Comparison of ENCODE assay signal across 9 cellular contexts in genomic region chr22:45934659-45935341, GRCh38. TPM values are rescaled to one million over a fixed set of nuclear protein-coding genes. Genes with fewer than 3 reads are reported as not detected.
A peak's percentile ranks its signal among the peaks of the same experiment; 100 is the strongest.
DNase-seq lines count a peak whose midpoint lies in the region; ATAC-seq and TF ChIP-seq lines count a peak whose summit lies in the region.
"Had no signal": no experiment of that assay in that cellular context is flagged by ENCODE, and none has a peak within 500 bp of the region (broad histone marks: within the 10 kb centered on the region; RNA-seq: fewer than 3 reads in every experiment).

No MANE protein-coding gene starts in this region.

- whole genome bisulfite sequencing in mammary epithelial cell (ENCODE audit: low coverage, missing lambda C conversion rate): 1% methylated on average over 18 of the region's 27 CpGs

- TF ChIP-seq CTCF in mammary epithelial cell (conservative IDR thresholded peaks at IDR 0.05 in 1 of 2, IDR thresholded peaks at IDR 0.05 in 1 of 2; ENCODE audit: extremely low read depth in 1 of 2, insufficient read depth in 1 of 2, low read depth in 1 of 2, low read length in 2 of 2) (no peak), nephron progenitor cell (IDR thresholded peaks at IDR 0.05) (no peak)

- peak overlapping the region; percentile 75 for H3K27ac ChIP-seq in mammary epithelial cell (ENCODE audit: insufficient read depth, low read depth, low read length)

- CTCF ChIA-PET in mammary epithelial cell (lab: Charles Lee; ENCODE audit: low non-redundant PET): interaction anchor here (0.6 to 0.9 kb wide), 2 partner anchors 13 to 433 kb away, joined by 3 read pairs; no protein-coding TSS in a partner anchor

- peak; percentile 63 for DNase-seq in COR-L47 (lab: John Stamatoyannopoulos, UW)
- peak; percentile 69 for DNase-seq in LHCN-M2 (ENCODE audit: low read depth)
- peak; percentile 98 for DNase-seq in mammary epithelial cell
- DNase-seq in nephron progenitor cell: no peak
- no peak for DNase-seq in effector memory CD8-positive, alpha-beta T cell
- no peak for DNase-seq in GOT3 (lab: John Stamatoyannopoulos, UW)
- DNase-seq: activated gamma-delta T cell treated with Interleukin-2 at 50 U/mL for 16 hours had no signal

- peaks cover 9% of the 10 kb centered on the region for H3K9me3 Mint-ChIP-seq in nephron progenitor cell
- H3K9me3 Mint-ChIP-seq in effector memory CD8-positive, alpha-beta T cell: no peaks in the 10 kb centered on the region

- dilution Hi-C loops in mammary epithelial cell (cut with HindIII; ENCODE audit: low sequenced_read_pairs): loop anchor here (5.0 kb wide), 1 partner anchor 52 kb away; no protein-coding TSS in a partner anchor

- no peaks in the 10 kb centered on the region for H3K9me3 ChIP-seq in mammary epithelial cell (replicated peaks; ENCODE audit: insufficient read depth, low read length)

- peak overlapping the region in 2 of 3 experiments; percentile 29 to 42 for H3K4me3 ChIP-seq in mammary epithelial cell (replicated peaks in 1 of 3; ENCODE audit: insufficient read depth in 1 of 3, low read depth in 2 of 3, low read length in 3 of 3)

- no peaks in the 10 kb centered on the region for H4K20me1 ChIP-seq in mammary epithelial cell (ENCODE audit: insufficient read depth, low read length)

- intact Hi-C loops in mammary epithelial cell (cut with micrococcal nuclease): loop anchor here (1.0 to 2.0 kb wide), 2 partner anchors 15 to 34 kb away; no protein-coding TSS in a partner anchor

- peaks cover 20% of the 10 kb centered on the region for H3K4me1 ChIP-seq in mammary epithelial cell (ENCODE audit: insufficient read depth, low read length)

- peak overlapping the region; percentile 63 for H3K9ac ChIP-seq in mammary epithelial cell (ENCODE audit: insufficient read depth, low read length)

- no peaks in the 10 kb centered on the region for H3K79me2 ChIP-seq in mammary epithelial cell (ENCODE audit: insufficient read depth, low read length)

- peak overlapping the region; percentile 81 for H2AFZ ChIP-seq in mammary epithelial cell (ENCODE audit: low read depth, low read length)

- in situ Hi-C loops in mammary epithelial cell (cut with MboI; ENCODE audit: low sequenced_read_pairs in 2 of 2): no loop called here

- no peaks in the 10 kb centered on the region for H3K36me3 Mint-ChIP-seq in nephron progenitor cell (ENCODE audit: low read depth)
- H3K36me3 Mint-ChIP-seq in effector memory CD8-positive, alpha-beta T cell (ENCODE audit: insufficient read depth): peaks cover 5% of the 10 kb centered on the region

- peaks cover 11% of the 10 kb centered on the region for H3K4me1 Mint-ChIP-seq in nephron progenitor cell
- no peaks in the 10 kb centered on the region for H3K4me1 Mint-ChIP-seq in effector memory CD8-positive, alpha-beta T cell (ENCODE audit: low read depth in 2 of 2)

- no peaks in the 10 kb centered on the region for H3K36me3 ChIP-seq in mammary epithelial cell (ENCODE audit: insufficient read depth, low read length)

- peak overlapping the region; percentile 82 for H3K27ac Mint-ChIP-seq in nephron progenitor cell
- H3K27ac Mint-ChIP-seq in effector memory CD8-positive, alpha-beta T cell: no peak overlapping the region

- ATAC-seq in GM19395 (IDR thresholded peaks at IDR 0.05; ENCODE audit: unreplicated experiment) (no peak), HG03039 (IDR thresholded peaks at IDR 0.05; ENCODE audit: unreplicated experiment) (no peak)
- ATAC-seq in effector memory CD8-positive, alpha-beta T cell (replicated peaks): no peak

- H3K27me3 Mint-ChIP-seq in nephron progenitor cell (ENCODE audit: low read depth, poor library complexity): peaks cover 38% of the 10 kb centered on the region
- H3K27me3 Mint-ChIP-seq in effector memory CD8-positive, alpha-beta T cell: peaks cover 31 to 64% of the 10 kb centered on the region in 2 donors

- no peaks in the 10 kb centered on the region for H3K27me3 ChIP-seq in mammary epithelial cell (ENCODE audit: insufficient read depth, low read length)

- no peak overlapping the region for H3K4me3 Mint-ChIP-seq in nephron progenitor cell
- no peak overlapping the region for H3K4me3 Mint-ChIP-seq in effector memory CD8-positive, alpha-beta T cell

- BruUV-seq in mammary epithelial cell (replicated peaks; lab: Mats Ljungman, UMichigan): no TSS peak

- peak overlapping the region; percentile 90 for H3K4me2 ChIP-seq in mammary epithelial cell (ENCODE audit: insufficient read depth, low read depth, low read length)

RNA-seq across cellular contexts. Expression of gene WNT7B, which starts 42.2 kb away (rescaled TPM):
- total RNA-seq in LHCN-M2 (2014; rRNA removed) (0.13 TPM in 1 of 2 replicates, not detected in the other), mammary epithelial cell (under 1 TPM; 0.31 to 0.50 TPM)
- 0.02 TPM for polyA plus RNA-seq in LHCN-M2 (2012)
- polyA plus RNA-seq in mammary epithelial cell: 0.15 TPM
- polyA minus RNA-seq in mammary epithelial cell: 0.21 TPM

Comparison
In these comparisons a context has a peak if more than half of its experiments do, and no peak if none do; other contexts are left out.
1. DNase-seq: peak in COR-L47 (single experiment), LHCN-M2 (single experiment) and mammary epithelial cell (single experiment); none in nephron progenitor cell (single experiment), effector memory CD8-positive, alpha-beta T cell (0 of 3) and GOT3 (single experiment).